ENCODE assay signal across 21 cellular contexts in genomic region chr12:124445121-124445718, GRCh38.
DNase-seq lines count a peak whose midpoint lies in the region; ATAC-seq and TF ChIP-seq lines count a peak whose summit lies in the region.
"Had no signal": no experiment of that assay in that cellular context is flagged by ENCODE, and none has a peak within 500 bp of the region (broad histone marks: within the 10 kb centered on the region; RNA-seq: fewer than 3 reads in every experiment).

No MANE protein-coding gene starts in this region.

- H2AK9ac ChIP-seq in IMR-90 (replicated peaks; ENCODE audit: low read depth, low read length, poor library complexity), result peak overlapping the region; percentile 17

- no peak for ATAC-seq in IMR-90 (ENCODE audit: low read depth)
- ATAC-seq: activated T-helper 17 cell treated with anti-CD3 and anti-CD28 coated beads, Interleukin-2, amount 50 U/mL, for 72 hours; CD8-positive, alpha-beta T cell had no signal

- WGBS in IMR-90 (ENCODE audit: extremely low coverage in 2 of 2, insufficient read length in 1 of 2), 2 experiments, result 77% methylated on average over 28 of the region's 39 CpGs; no CpG with 5 or more reads in 1 of the 2 experiments

- H3K36me3 Mint-ChIP-seq in chondrocyte (ENCODE audit: low read depth) (peaks cover 19% of the 10 kb centered on the region), nephron (ENCODE audit: low read depth) (peaks cover 54% of the 10 kb centered on the region)

- H3K36me3 ChIP-seq in A673 (ENCODE audit: insufficient read depth, low read length, poor library complexity, severe bottlenecking), result peaks cover 25% of the 10 kb centered on the region
- H3K36me3 ChIP-seq in IMR-90 (ENCODE audit: control insufficient read depth, insufficient read depth, low read length), result peaks cover 25% of the 10 kb centered on the region; the same call in 1 of the 2 replicates

- no peak overlapping the region for H3K4ac ChIP-seq in IMR-90 (ENCODE audit: low read depth, low read length)

- H3K4me3 Mint-ChIP-seq in chondrocyte (ENCODE audit: unreplicated experiment) (no peak overlapping the region), nephron (no peak overlapping the region)
- H3K4me3 Mint-ChIP-seq: activated T-helper 17 cell treated with anti-CD3 and anti-CD28 coated beads, Interleukin-2, amount 50 U/mL, for 72 hours; CD8-positive, alpha-beta T cell; stimulated activated naive CD8-positive, alpha-beta T cell treated with anti-CD3 and anti-CD28 coated beads, Interleukin-15, Interleukin-2, amounts not matched to agents 100 ng/mL and 50 ng/mL, for 24 hours had no signal

- no peak overlapping the region for H4K8ac ChIP-seq in IMR-90 (ENCODE audit: low read depth in 2 of 2, low read length in 2 of 2)

- H3K9ac ChIP-seq in IMR-90 (ENCODE audit: low read depth, low read length), result no peak overlapping the region
- H3K9ac ChIP-seq: GM23248 had no signal

- no peak overlapping the region for H2AFZ ChIP-seq in IMR-90 (replicated peaks; ENCODE audit: low read length, poor library complexity)
- H2AFZ ChIP-seq: GM23248 had no signal

- H3K9me3 Mint-ChIP-seq in chondrocyte (ENCODE audit: low read depth) (no peaks in the 10 kb centered on the region), nephron (no peaks in the 10 kb centered on the region)
- H3K9me3 Mint-ChIP-seq: activated T-helper 17 cell treated with anti-CD3 and anti-CD28 coated beads, Interleukin-2, amount 50 U/mL, for 72 hours; CD8-positive, alpha-beta T cell; stimulated activated naive CD8-positive, alpha-beta T cell treated with anti-CD3 and anti-CD28 coated beads, Interleukin-15, Interleukin-2, amounts not matched to agents 100 ng/mL and 50 ng/mL, for 24 hours had no signal

- no peak overlapping the region for H3K56ac ChIP-seq in IMR-90 (ENCODE audit: extremely low read depth, insufficient read depth, low read length)

- H4K5ac ChIP-seq in IMR-90 (ENCODE audit: low read depth, low read length), result no peak overlapping the region

- DNase-seq in A673 (ENCODE audit: low spot score) (peak; percentile 70), IMR-90 (no peak), chondrocyte (ENCODE audit: low spot score) (peak; percentile 84), medulla oblongata (ENCODE audit: extremely low spot score) (no peak), NCI-H345 (lab: John Stamatoyannopoulos, UW) (no peak), CD1c-positive myeloid dendritic cell (ENCODE audit: extremely low spot score) (no peak), NCI-H1436 treated with DMSO at 0.1 percent for 48 hours (lab: John Stamatoyannopoulos, UW) (no peak)
- DNase-seq: activated CD4-positive, alpha-beta T cell treated with anti-CD3 and anti-CD28 coated beads for 1 hour; CD8-positive, alpha-beta T cell; DND-41; effector memory CD4-positive, alpha-beta T cell; GM23248; NCI-H2081; NCI-H748 treated with DMSO at 0.1 percent for 48 hours; stimulated activated CD4-positive, alpha-beta T cell treated with anti-CD3 and anti-CD28 coated beads, Interleukin-1b, Interleukin-23, amount 100 ng/mL, for 48 hours; T1000 had no signal

- no peak overlapping the region for H4K91ac ChIP-seq in IMR-90 (ENCODE audit: insufficient read depth, low read depth, low read length)

- H3K14ac ChIP-seq in IMR-90 (replicated peaks; ENCODE audit: low read depth, low read length), result no peak overlapping the region

- no peak overlapping the region for H3K23ac ChIP-seq in IMR-90 (ENCODE audit: low read depth, low read length)

- peaks cover 16 to 74% of the 10 kb centered on the region in 2 experiments for H3K79me1 ChIP-seq in IMR-90 (ENCODE audit: low read depth in 1 of 2, low read length in 2 of 2)

- no peak overlapping the region for H2BK15ac ChIP-seq in IMR-90 (ENCODE audit: low read depth, low read length)

- H3K4me1 Mint-ChIP-seq in chondrocyte (ENCODE audit: low read depth) (peaks cover 23% of the 10 kb centered on the region), nephron (peaks cover 59% of the 10 kb centered on the region)

- H3K4me2 ChIP-seq in IMR-90 (ENCODE audit: low read depth, low read length), result no peak overlapping the region

- no peak overlapping the region for H3K4me3 ChIP-seq in A673 (ENCODE audit: low read depth, low read length, poor library complexity, severe bottlenecking)
- H3K4me3 ChIP-seq in IMR-90 (ENCODE audit: insufficient read depth, low read depth, low read length), result no peak overlapping the region
- H3K4me3 ChIP-seq: cardiac muscle cell, GM23248, SK-N-MC had no signal

- no peak overlapping the region for H2BK120ac ChIP-seq in IMR-90 (ENCODE audit: low read depth, low read length)

- POLR2A ChIA-PET in A673 (lab: Charles Lee; ENCODE audit: low non-redundant PET) (no interaction called here), IMR-90 (lab: Charles Lee; ENCODE audit: unreplicated experiment) (no interaction called here)

- no peak overlapping the region for H2BK5ac ChIP-seq in IMR-90 (ENCODE audit: low read depth, low read length, poor library complexity, severe bottlenecking)

- H3K27ac ChIP-seq in A673 (ENCODE audit: low read depth, low read length, poor library complexity, severe bottlenecking) (peak overlapping the region; percentile 53), IMR-90 (ENCODE audit: insufficient read depth, low read length) (no peak overlapping the region)
- H3K27ac ChIP-seq: cardiac muscle cell, GM23248, SK-N-MC had no signal

- no TSS peak for BruUV-seq in A673 (replicated peaks; lab: Mats Ljungman, UMichigan)
- no TSS peak for BruUV-seq in IMR-90 (replicated peaks; lab: Mats Ljungman, UMichigan)

- TF ChIP-seq CTCF in A673 (conservative IDR thresholded peaks at IDR 0.05; ENCODE audit: low read depth, low read length), result peak; percentile 54
- no peak for TF ChIP-seq CTCF in IMR-90 (conservative IDR thresholded peaks at IDR 0.05; ENCODE audit: low read depth, low read length)
- TF ChIP-seq CTCF in chondrocyte (IDR thresholded peaks at IDR 0.05), result peak; percentile 29
- peak; percentile 8 to 38 (median 20) for TF ChIP-seq CTCF in nephron (IDR thresholded peaks at IDR 0.05; ENCODE audit: unreplicated experiment in 3 of 3)

- peaks cover 39% of the 10 kb centered on the region for H3K4me1 ChIP-seq in A673 (ENCODE audit: insufficient read depth, low read length, poor library complexity, severe bottlenecking)
- peaks cover 24% of the 10 kb centered on the region for H3K4me1 ChIP-seq in IMR-90 (ENCODE audit: control insufficient read depth, insufficient read depth, low read length)

- peaks cover 25% of the 10 kb centered on the region for H3K9me1 ChIP-seq in IMR-90 (ENCODE audit: insufficient read depth, low read length)

- intact Hi-C loops in A673 (cut with micrococcal nuclease; ENCODE audit: unreplicated experiment), result no loop called here
- intact Hi-C loops in IMR-90 (cut with micrococcal nuclease), result no loop called here

- H3K27me3 ChIP-seq in A673 (replicated peaks; ENCODE audit: insufficient read depth, low read depth, low read length, poor library complexity), result no peaks in the 10 kb centered on the region
- H3K27me3 ChIP-seq in IMR-90 (ENCODE audit: control insufficient read depth, insufficient read depth, low read length), result no peaks in the 10 kb centered on the region
- H3K27me3 ChIP-seq: cardiac muscle cell had no signal

- no peak for TF ChIP-seq RAD21 in IMR-90 (IDR thresholded peaks at IDR 0.05; ENCODE audit: low read length)

- no peak for TF ChIP-seq POLR2A in IMR-90 (IDR thresholded peaks at IDR 0.05; ENCODE audit: low read depth, low read length)

- no peak overlapping the region for H2AK5ac ChIP-seq in IMR-90 (ENCODE audit: low read depth, low read length)

- H3K18ac ChIP-seq in IMR-90 (ENCODE audit: low read depth, low read length), result no peak overlapping the region

- dilution Hi-C loops in IMR-90 (cut with HindIII; ENCODE audit: low sequenced_read_pairs, unreplicated experiment), result no loop called here

- H4K20me1 ChIP-seq in IMR-90 (ENCODE audit: insufficient read depth, low read length), result peaks cover 13% of the 10 kb centered on the region

- no peak overlapping the region for H2BK20ac ChIP-seq in IMR-90 (ENCODE audit: low read depth, low read length)

- H3K27ac Mint-ChIP-seq in chondrocyte (ENCODE audit: unreplicated experiment) (no peak overlapping the region), nephron (peak overlapping the region; percentile 63 to 93 (median 85))
- H3K27ac Mint-ChIP-seq: CD8-positive, alpha-beta T cell; stimulated activated naive CD8-positive, alpha-beta T cell treated with anti-CD3 and anti-CD28 coated beads, Interleukin-15, Interleukin-2, amounts not matched to agents 100 ng/mL and 50 ng/mL, for 24 hours had no signal

- H3K9me3 ChIP-seq in A673 (ENCODE audit: low read depth, low read length, poor library complexity, severe bottlenecking) (no peaks in the 10 kb centered on the region), IMR-90 (ENCODE audit: control insufficient read depth, insufficient read depth, low read length) (no peaks in the 10 kb centered on the region)

- CTCF ChIA-PET in A673 (lab: Charles Lee), result no interaction called here
- CTCF ChIA-PET in IMR-90 (lab: Yijun Ruan, JAX), result no interaction called here

- in situ Hi-C loops in IMR-90 (cut with MboI; ENCODE audit: low sequenced_read_pairs), result no loop called here

- H3K27me3 Mint-ChIP-seq in chondrocyte (ENCODE audit: low read depth) (no peaks in the 10 kb centered on the region), nephron (ENCODE audit: low read depth) (no peaks in the 10 kb centered on the region)
- H3K27me3 Mint-ChIP-seq: activated T-helper 17 cell treated with anti-CD3 and anti-CD28 coated beads, Interleukin-2, amount 50 U/mL, for 72 hours; stimulated activated naive CD8-positive, alpha-beta T cell treated with anti-CD3 and anti-CD28 coated beads, Interleukin-15, Interleukin-2, amounts not matched to agents 100 ng/mL and 50 ng/mL, for 24 hours had no signal

TF ChIP-seq in IMR-90, 13 proteins besides CTCF, POLR2A, EP300 and RAD21 (continues in another document):
- TF ChIP-seq CEBPB (IDR thresholded peaks at IDR 0.05; ENCODE audit: low read depth, low read length), result no peak
- TF ChIP-seq, protein P1, sequence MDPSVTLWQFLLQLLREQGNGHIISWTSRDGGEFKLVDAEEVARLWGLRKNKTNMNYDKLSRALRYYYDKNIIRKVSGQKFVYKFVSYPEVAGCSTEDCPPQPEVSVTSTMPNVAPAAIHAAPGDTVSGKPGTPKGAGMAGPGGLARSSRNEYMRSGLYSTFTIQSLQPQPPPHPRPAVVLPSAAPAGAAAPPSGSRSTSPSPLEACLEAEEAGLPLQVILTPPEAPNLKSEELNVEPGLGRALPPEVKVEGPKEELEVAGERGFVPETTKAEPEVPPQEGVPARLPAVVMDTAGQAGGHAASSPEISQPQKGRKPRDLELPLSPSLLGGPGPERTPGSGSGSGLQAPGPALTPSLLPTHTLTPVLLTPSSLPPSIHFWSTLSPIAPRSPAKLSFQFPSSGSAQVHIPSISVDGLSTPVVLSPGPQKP (IDR thresholded peaks at IDR 0.05; ENCODE audit: borderline replicate concordance, low read depth, low read length), result no peak
- TF ChIP-seq SMC3 (IDR thresholded peaks at IDR 0.05; ENCODE audit: low read depth, low read length), result no peak
- TF ChIP-seq MXI1 (IDR thresholded peaks at IDR 0.05; ENCODE audit: borderline replicate concordance, low read depth, low read length), result no peak

Comparison
In these comparisons a context has a peak if more than half of its experiments do, and no peak if none do; other contexts are left out.
1. DNase-seq: peak in A673 (single experiment) and chondrocyte (single experiment); none in IMR-90 (single experiment), medulla oblongata (single experiment), NCI-H345 (single experiment), CD1c-positive myeloid dendritic cell (single experiment) and NCI-H1436 treated with DMSO at 0.1 percent for 48 hours (single experiment).